20 cellular contexts compared by ENCODE assay signal in the genomic region with DNA sequence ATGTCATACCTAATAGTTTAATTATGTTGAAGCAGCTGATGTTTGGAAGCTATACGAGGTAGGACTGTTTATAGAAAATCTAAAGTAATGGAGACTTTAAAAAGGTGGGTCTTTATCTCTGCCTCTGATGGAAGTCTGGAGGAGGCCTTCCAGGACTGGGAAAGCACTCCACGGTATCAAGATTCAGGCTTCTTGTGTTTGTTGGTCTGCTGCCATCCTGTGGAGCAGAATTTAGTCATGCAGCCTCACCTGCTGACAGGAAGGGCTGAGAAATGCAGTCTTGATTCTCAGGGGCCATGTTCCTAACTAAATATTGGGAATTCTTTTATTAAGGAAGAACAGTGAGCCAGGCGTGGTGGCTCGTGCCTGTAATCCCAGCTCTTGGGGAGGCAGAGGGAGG. TPM values are rescaled to one million over a fixed set of nuclear protein-coding genes. Genes with fewer than 3 reads are reported as not detected.
DNase-seq lines count a peak whose midpoint lies in the region; ATAC-seq and TF ChIP-seq lines count a peak whose summit lies in the region.
"Had no signal": no experiment of that assay in that cellular context is flagged by ENCODE, and none has a peak within 500 bp of the region (broad histone marks: within the 10 kb centered on the region; RNA-seq: fewer than 3 reads in every experiment).

No MANE protein-coding gene starts in this region.

- TF ChIP-seq CTCF in chondrocyte (IDR thresholded peaks at IDR 0.05) (peak; percentile 13), osteoblast (IDR thresholded peaks at IDR 0.05; ENCODE audit: extremely low read depth, low read depth, low read length) (no peak), mucosa of descending colon (IDR thresholded peaks at IDR 0.05) (no peak)

- no peak overlapping the region for H2AFZ ChIP-seq in GM23248
- no peak overlapping the region for H2AFZ ChIP-seq in osteoblast (ENCODE audit: low read length)

- peaks cover 51% of the 10 kb centered on the region for H3K4me1 Mint-ChIP-seq in chondrocyte (ENCODE audit: low read depth)
- H3K4me1 Mint-ChIP-seq: CD14-positive monocyte had no signal

- H3K27ac ChIP-seq in GM23248, result 0 out of 2 replicates have a peak overlapping the region, but pooled peaks have one; percentile 10
- peak overlapping the region; percentile 29 for H3K27ac ChIP-seq in osteoblast (ENCODE audit: low read depth, low read length)
- H3K27ac ChIP-seq: SJCRH30 had no signal

- H3K36me3 Mint-ChIP-seq in chondrocyte (ENCODE audit: low read depth), result peaks cover 28% of the 10 kb centered on the region

- no peaks in the 10 kb centered on the region for H3K9me2 ChIP-seq in GM23248 (ENCODE audit: insufficient read depth)

- H4K20me1 ChIP-seq in GM23248 (ENCODE audit: insufficient read depth) (no peaks in the 10 kb centered on the region), osteoblast (ENCODE audit: insufficient read depth, low read length) (no peaks in the 10 kb centered on the region)

- H3K79me2 ChIP-seq in GM23248 (ENCODE audit: insufficient read depth) (peaks cover 33% of the 10 kb centered on the region), osteoblast (ENCODE audit: insufficient read depth, low read length) (no peaks in the 10 kb centered on the region)

- H3K36me3 ChIP-seq in GM23248 (ENCODE audit: low read depth) (peaks cover 95% of the 10 kb centered on the region), osteoblast (ENCODE audit: insufficient read depth, low read length) (peaks cover 85% of the 10 kb centered on the region), mucosa of descending colon (ENCODE audit: low read depth) (no peaks in the 10 kb centered on the region)

- peaks cover 97% of the 10 kb centered on the region for H3F3A ChIP-seq in GM23248 (ENCODE audit: insufficient read depth)

- H3K27me3 ChIP-seq in GM23248 (replicated peaks; ENCODE audit: insufficient read depth) (no peaks in the 10 kb centered on the region), osteoblast (ENCODE audit: insufficient read depth, low read length) (no peaks in the 10 kb centered on the region)
- H3K27me3 ChIP-seq: SJCRH30 had no signal

- WGBS in GM23248 (ENCODE audit: low coverage in 1 of 2, low lambda C conversion rate in 2 of 2, missing lambda C conversion rate in 2 of 2), 2 experiments, result 93 to 96% methylated on average over 4 of the region's 4 CpGs

- H3K4me3 ChIP-seq in GM23248 (no peak overlapping the region), osteoblast (ENCODE audit: insufficient read depth, low read length) (no peak overlapping the region), mucosa of descending colon (no peak overlapping the region)
- H3K4me3 ChIP-seq: SJCRH30 had no signal

- no peaks in the 10 kb centered on the region for H3K9me3 ChIP-seq in GM23248 (ENCODE audit: low read depth)
- H3K9me3 ChIP-seq in osteoblast (ENCODE audit: low read depth, low read length), result no peaks in the 10 kb centered on the region
- H3K9me3 ChIP-seq in mucosa of descending colon, result no peaks in the 10 kb centered on the region
- H3K9me3 ChIP-seq: SJCRH30 had no signal

- in situ Hi-C loops in GM23248 (cut with MboI), result no loop called here

- peak overlapping the region; percentile 58 for H3K27ac Mint-ChIP-seq in chondrocyte (ENCODE audit: unreplicated experiment)

- DNase-seq in GM23248, result no peak
- peak; percentile 24 for DNase-seq in NCI-H226
- no peak for DNase-seq in chondrocyte (ENCODE audit: low spot score)
- no peak for DNase-seq in osteoblast (ENCODE audit: insufficient read length, low spot score, missing footprints)
- no peak for DNase-seq in activated effector memory CD4-positive, alpha-beta T cell treated with anti-CD3 and anti-CD28 coated beads, Interleukin-2, amount 50 U/mL, for 16 hours
- no peak for DNase-seq in mucosa of descending colon
- DNase-seq: ACHN; AML-193; DMS 273 treated with DMSO at 0.1 percent for 48 hours; GOT3; Karpas-422; NCI-H187; NCI-H446; NCI-H69; NK-92 treated with Interleukin-12 subunit alpha and Interleukin-12 subunit beta, amount 100 ng/mL, for 24 hours; OCI-M1; SJCRH30 had no signal

- H3K4me2 ChIP-seq in GM23248 (ENCODE audit: unreplicated experiment) (no peak overlapping the region), osteoblast (ENCODE audit: insufficient read depth, low read length) (no peak overlapping the region)

- H3K27me3 Mint-ChIP-seq in chondrocyte (ENCODE audit: low read depth), result no peaks in the 10 kb centered on the region

- H3K9ac ChIP-seq in GM23248, result no peak overlapping the region

- ATAC-seq in HG02973 (IDR thresholded peaks at IDR 0.05; ENCODE audit: unreplicated experiment) (no peak), mucosa of descending colon (no peak)

- peaks cover 45% of the 10 kb centered on the region for H3K4me1 ChIP-seq in GM23248 (ENCODE audit: insufficient read depth)
- peaks cover 20% of the 10 kb centered on the region for H3K4me1 ChIP-seq in osteoblast (ENCODE audit: insufficient read depth, low read length)
- H3K4me1 ChIP-seq in mucosa of descending colon (ENCODE audit: low read depth), result no peaks in the 10 kb centered on the region
- H3K4me1 ChIP-seq: SJCRH30 had no signal

- intact Hi-C loops in mucosa of descending colon (cut with DNase I, micrococcal nuclease), result no loop called here

- no peak overlapping the region for H3K4me3 Mint-ChIP-seq in chondrocyte (ENCODE audit: unreplicated experiment)
- H3K4me3 Mint-ChIP-seq: CD14-positive monocyte had no signal

- no peaks in the 10 kb centered on the region for H3K9me3 Mint-ChIP-seq in chondrocyte (ENCODE audit: low read depth)

RNA-seq across cellular contexts. Expression of a gene that starts 15.9 kb away (rescaled TPM):
- 123 and 215 TPM in 2 replicates for total RNA-seq in GM23248 (2014; rRNA removed; shearing (Covaris generic))
- polyA plus RNA-seq in GM23248 (2016; fragmentation: Nextera tagmentation; extraction: Ambion mirVana), result 177 TPM in 2 replicates
- total RNA-seq in chondrocyte (21.4 to 42.1 TPM (median 22.3 TPM) in 3 replicates), osteoblast (10.9 and 14.7 TPM in 2 replicates), mucosa of descending colon (10 to 100 TPM in 1 of 3 donors, 1 to 10 TPM in 2; 4.5 to 12.5 (median 5.8) TPM)

RNA-seq across cellular contexts. Expression of a gene that starts 37.6 kb away (rescaled TPM):
- 10.4 and 12.1 TPM in 2 replicates for total RNA-seq in GM23248 (2014; rRNA removed; shearing (Covaris generic))
- polyA plus RNA-seq in GM23248 (2016; fragmentation: Nextera tagmentation; extraction: Ambion mirVana), result 5.4 and 6.5 TPM in 2 replicates
- total RNA-seq in chondrocyte, result 2.0 to 11.8 TPM (median 3.1 TPM) in 3 replicates
- total RNA-seq in osteoblast, result 2.7 and 6.2 TPM in 2 replicates
- total RNA-seq in mucosa of descending colon, result 10 to 100 TPM in 2 of 3 donors, 1 to 10 TPM in 1; 7.2 to 20.1 (median 18.1) TPM
- total RNA-seq: HT-29 had no signal
